21 cellular contexts compared by ENCODE assay signal in the genomic region with DNA sequence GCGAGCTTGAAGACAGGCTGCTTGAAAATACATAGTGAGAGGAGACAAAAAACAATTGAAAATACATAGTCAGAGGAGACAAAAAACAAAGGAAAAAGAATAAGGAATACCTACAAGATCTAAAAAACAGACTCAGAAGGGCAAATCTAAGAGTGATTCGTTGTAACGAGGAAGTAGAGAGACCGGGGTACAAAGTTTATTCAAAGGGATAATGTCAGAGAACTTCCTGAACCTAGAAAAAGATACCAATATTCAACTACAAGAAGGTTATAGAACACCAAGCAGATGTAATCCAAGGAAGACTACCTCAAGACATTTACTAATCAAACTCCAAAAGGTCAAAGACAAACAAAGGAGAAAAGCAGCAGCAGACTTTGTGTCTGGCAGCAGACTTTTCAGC.
DNase-seq lines count a peak whose midpoint lies in the region; ATAC-seq, FAIRE-seq and TF ChIP-seq lines count a peak whose summit lies in the region.
"Had no signal": no experiment of that assay in that cellular context is flagged by ENCODE, and none has a peak within 500 bp of the region (broad histone marks: within the 10 kb centered on the region; RNA-seq: fewer than 3 reads in every experiment).

No MANE protein-coding gene starts in this region.

- H3K4me3 ChIP-seq in small intestine (ENCODE audit: low read depth in 1 of 2, low read length in 2 of 2) = no peak overlapping the region
- H3K4me3 ChIP-seq in OCI-LY7 (ENCODE audit: low read depth, low read length, poor library complexity, severe bottlenecking) = no peak overlapping the region
- H3K4me3 ChIP-seq: BLaER1 had no signal

- H2AFZ ChIP-seq in OCI-LY7 (ENCODE audit: low read length) = no peak overlapping the region

- peak; percentile 23 for FAIRE-seq in small intestine (lab: Jason Lieb, UNC)
- FAIRE-seq: A204.1, D721Med, G401.6, GM12891 had no signal

- no peaks in the 10 kb centered on the region for H3K27me3 ChIP-seq in small intestine (ENCODE audit: control insufficient read depth in 2 of 2, insufficient read depth in 2 of 2, low read length in 2 of 2)
- H3K27me3 ChIP-seq: BE2C, BLaER1 had no signal

- POLR2A ChIA-PET in OCI-LY7 (lab: Charles Lee) = no interaction called here

- no peaks in the 10 kb centered on the region for H3K36me3 ChIP-seq in small intestine (ENCODE audit: control insufficient read depth in 2 of 2, insufficient read depth in 2 of 2, low read length in 2 of 2)
- no peaks in the 10 kb centered on the region for H3K36me3 ChIP-seq in OCI-LY7 (ENCODE audit: insufficient read depth, low read length)

- no peak overlapping the region for H3K4me2 ChIP-seq in OCI-LY7 (ENCODE audit: low read length)
- H3K4me2 ChIP-seq: BLaER1 had no signal

- DNase-seq in MV-4-11 (lab: John Stamatoyannopoulos, UW) (peak; percentile 0), left colon (no peak), small intestine (peak; percentile 76), OCI-LY7 (ENCODE audit: low spot score) (no peak)
- no peak for DNase-seq in activated CD4-positive, alpha-beta T cell treated with anti-CD3 and anti-CD28 coated beads, Interleukin-2, amount 50 U/mL, for 4 hours
- DNase-seq: 8988T; ACHN; BE2C; C1 segment of cervical spinal cord; CD4-positive, alpha-beta memory T cell; CD4-positive, CD25-positive, alpha-beta regulatory T cell; CD8-positive, alpha-beta memory T cell; COR-L47; DMS79 treated with DMSO at 0.1 percent for 48 hours; GF-D8 had no signal

- ATAC-seq in left colon = peak; percentile 86
- no peak for ATAC-seq in GM18858 (IDR thresholded peaks at IDR 0.05; ENCODE audit: unreplicated experiment)

- no peaks in the 10 kb centered on the region for H3K9me2 ChIP-seq in OCI-LY7 (ENCODE audit: insufficient read depth, low read length)

- H3K9me3 ChIP-seq in small intestine (ENCODE audit: control insufficient read depth, low read depth) (no peaks in the 10 kb centered on the region), OCI-LY7 (ENCODE audit: low read length) (peaks cover 8% of the 10 kb centered on the region)
- H3K9me3 ChIP-seq: BE2C had no signal

- 38 to 80% (median 71%) methylated on average over 4 of the region's 4 CpGs for WGBS in small intestine, 3 donors

- H3K27ac ChIP-seq in small intestine (ENCODE audit: low read depth in 1 of 2, low read length in 1 of 2) = no peak overlapping the region
- no peak overlapping the region for H3K27ac ChIP-seq in OCI-LY7 (ENCODE audit: low read depth, low read length, poor library complexity, severe bottlenecking)
- H3K27ac ChIP-seq: BLaER1 had no signal

- TF ChIP-seq CTCF in OCI-LY7 (conservative IDR thresholded peaks at IDR 0.05; ENCODE audit: low read length) = no peak

- BruUV-seq in OCI-LY7 (replicated peaks; lab: Mats Ljungman, UMichigan) = no TSS peak

- intact Hi-C loops in left colon (cut with DNase I, micrococcal nuclease) = no loop called here
- intact Hi-C loops in OCI-LY7 (cut with micrococcal nuclease; ENCODE audit: unreplicated experiment) = no loop called here

- H3K4me1 ChIP-seq in small intestine (ENCODE audit: control insufficient read depth in 2 of 2, insufficient read depth in 1 of 2, low read depth in 1 of 2, low read length in 1 of 2) (no peaks in the 10 kb centered on the region), OCI-LY7 (ENCODE audit: insufficient read depth, low read length, poor library complexity, severe bottlenecking) (no peaks in the 10 kb centered on the region)
- H3K4me1 ChIP-seq: BE2C, BLaER1 had no signal

- CTCF ChIA-PET in OCI-LY7 (lab: Charles Lee; ENCODE audit: unreplicated experiment) = no interaction called here

- no peaks in the 10 kb centered on the region for H3K79me2 ChIP-seq in OCI-LY7 (ENCODE audit: insufficient read depth, low read depth, low read length)

- no peaks in the 10 kb centered on the region for H4K20me1 ChIP-seq in OCI-LY7 (ENCODE audit: insufficient read depth, low read length)
- H4K20me1 ChIP-seq: BLaER1 had no signal

Comparison
In these comparisons a context has a peak if more than half of its experiments do, and no peak if none do; other contexts are left out.
1. DNase-seq: peak in MV-4-11 (single experiment) and small intestine (single experiment); none in left colon (0 of 2), OCI-LY7 (single experiment) and activated CD4-positive, alpha-beta T cell treated with anti-CD3 and anti-CD28 coated beads, Interleukin-2, amount 50 U/mL, for 4 hours (0 of 2).